In the genomic region with DNA sequence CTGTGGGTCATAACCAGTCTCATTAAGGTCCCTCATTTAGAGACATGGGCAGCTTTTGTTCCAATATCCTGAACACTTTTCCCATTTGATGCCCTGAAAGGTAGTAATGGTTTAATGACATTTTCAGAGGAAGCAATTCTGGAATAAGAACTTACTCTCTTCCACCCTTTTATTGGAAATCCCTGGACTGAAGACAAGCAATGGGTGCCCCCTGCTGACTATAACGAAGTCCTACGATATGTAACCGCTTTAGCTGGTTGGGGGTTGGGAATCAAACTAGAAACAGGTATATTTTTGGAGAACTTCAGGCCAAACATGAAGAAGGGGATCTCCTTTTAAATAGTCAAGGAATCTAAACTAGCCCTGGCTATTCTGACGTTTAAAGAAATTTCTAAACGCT, we compare ENCODE assay signal across 1 cellular context.
TF ChIP-seq lines count a peak whose summit lies in the region.

No MANE protein-coding gene starts in this region.

TF ChIP-seq in K562, 482 proteins besides CTCF, POLR2A, EP300 and RAD21:
- no peak for TF ChIP-seq PHB (CRISPR knock-in tag; IDR thresholded peaks at IDR 0.05)
- 0 out of 2 replicates have a peak, but pooled peaks have one; percentile 39 for TF ChIP-seq ARID3A (IDR thresholded peaks at IDR 0.05; ENCODE audit: borderline replicate concordance, low read depth, low read length)
- TF ChIP-seq SMC3 (conservative IDR thresholded peaks at IDR 0.05; ENCODE audit: insufficient read depth, low read depth, low read length), result peak; percentile 46; the same call in 1 of the 2 replicates
